8 cellular contexts compared by ENCODE assay signal in the genomic region with DNA sequence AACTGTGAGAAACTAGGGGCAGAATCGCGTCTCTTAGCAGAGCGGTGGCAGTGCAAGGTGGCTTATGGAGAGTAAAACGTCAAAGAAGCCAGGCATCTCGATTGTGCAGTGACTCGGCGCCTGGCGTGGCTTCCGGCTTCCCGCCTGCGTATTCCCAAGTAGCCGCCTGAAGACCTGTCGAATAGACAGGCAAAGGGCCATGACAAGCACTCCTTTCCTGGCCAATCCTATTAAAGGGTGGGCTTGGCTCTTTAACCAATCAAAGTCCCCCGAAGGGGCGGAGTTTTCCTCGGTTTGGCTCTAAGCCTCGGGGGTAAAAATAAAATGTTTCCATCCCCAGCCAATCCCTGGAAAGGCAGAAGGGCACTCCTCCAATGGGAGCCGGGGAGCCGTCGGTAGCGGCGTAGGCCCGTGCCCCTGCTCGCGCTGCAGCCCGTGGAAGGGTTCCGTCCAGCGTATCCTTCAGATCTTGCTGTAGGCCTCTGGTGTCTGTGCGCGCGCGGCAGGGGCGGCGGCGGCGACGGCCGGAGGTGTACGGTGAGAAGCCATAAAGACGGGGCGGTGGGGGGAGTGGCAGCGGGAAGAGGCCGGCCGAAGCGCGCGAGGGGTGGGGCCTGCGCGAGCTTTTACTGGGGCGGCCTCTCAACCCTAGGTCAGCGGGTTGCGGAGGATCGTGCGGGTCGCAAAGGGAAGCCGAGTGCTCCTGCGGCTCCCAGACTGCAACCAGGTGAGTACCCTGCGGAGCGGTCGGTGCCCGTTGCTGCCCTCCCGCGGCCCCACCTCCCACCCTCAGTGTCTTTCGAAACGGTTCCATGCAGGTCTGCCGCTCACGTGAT. TPM values are rescaled to one million over a fixed set of nuclear protein-coding genes. Genes with fewer than 3 reads are reported as not detected.
DNase-seq lines count a peak whose midpoint lies in the region; ATAC-seq and TF ChIP-seq lines count a peak whose summit lies in the region.

KANTR (plus strand) TSS at position 395 of the 836 bp plus-strand sequence. CDS start 30,131 bp downstream, outside the sequence.

- no peaks in the 10 kb centered on the region for H3K9me3 ChIP-seq in stomach

- no peaks in the 10 kb centered on the region for H3K9me3 Mint-ChIP-seq in natural killer cell treated with Interleukin-12 subunit alpha and Interleukin-12 subunit beta and Interleukin-15 and Interleukin-18, amount 100 ng/mL, for 72 hours

- DNase-seq in EL (peak; percentile 93), H4 (ENCODE audit: low spot score) (peak; percentile 95), LoVo (ENCODE audit: low spot score) (peak; percentile 89), fibroblast of the aortic adventitia (ENCODE audit: low read depth) (peak; percentile 94), stomach (peak; percentile 84)
- DNase-seq in activated effector memory CD4-positive, alpha-beta T cell treated with anti-CD3 and anti-CD28 coated beads, Interleukin-2, amount 50 U/mL, for 16 hours = peak; percentile 91
- peak; percentile 86 for DNase-seq in natural killer cell treated with Interleukin-12 subunit alpha and Interleukin-12 subunit beta and Interleukin-15 and Interleukin-18, amount 100 ng/mL, for 72 hours (ENCODE audit: low spot score)

- intact Hi-C loops in stomach (cut with DNase I; ENCODE audit: low total_unique reads) = no loop called here

- no peaks in the 10 kb centered on the region for H3K27me3 ChIP-seq in stomach

- peak within 1 kb of the TSS; percentile 61 to 63 for H3K27ac Mint-ChIP-seq in natural killer cell treated with Interleukin-12 subunit alpha and Interleukin-12 subunit beta and Interleukin-15 and Interleukin-18, amount 100 ng/mL, for 72 hours

- H3K4me3 Mint-ChIP-seq in natural killer cell treated with Interleukin-12 subunit alpha and Interleukin-12 subunit beta and Interleukin-15 and Interleukin-18, amount 100 ng/mL, for 72 hours = peak within 1 kb of the TSS; percentile 86

- ATAC-seq in natural killer cell treated with Interleukin-12 subunit alpha and Interleukin-12 subunit beta and Interleukin-15 and Interleukin-18, amount 100 ng/mL, for 72 hours = peak; percentile 92

- WGBS in stomach, 5 donors = 1 to 59% (median 10%) methylated on average over 19 to 67 of the region's 67 CpGs

- TF ChIP-seq POLR2A in Raji (IDR thresholded peaks at IDR 0.05; ENCODE audit: insufficient read depth, low read depth, low read length) (peak; percentile 65; the same call in 1 of the 2 replicates), stomach (IDR thresholded peaks at IDR 0.05) (peak in 1 of 4 donors; percentile 34)

- H3K36me3 Mint-ChIP-seq in natural killer cell treated with Interleukin-12 subunit alpha and Interleukin-12 subunit beta and Interleukin-15 and Interleukin-18, amount 100 ng/mL, for 72 hours = no peaks in the 10 kb centered on the region

- TF ChIP-seq CTCF in fibroblast of the aortic adventitia (IDR thresholded peaks at IDR 0.05; ENCODE audit: insufficient read depth, low read length) = no peak
- no peak for TF ChIP-seq CTCF in stomach (IDR thresholded peaks at IDR 0.05)

- peak within 1 kb of the TSS; percentile 91 to 94 (median 91) for H3K27ac ChIP-seq in stomach

- H3K4me1 Mint-ChIP-seq in natural killer cell treated with Interleukin-12 subunit alpha and Interleukin-12 subunit beta and Interleukin-15 and Interleukin-18, amount 100 ng/mL, for 72 hours (ENCODE audit: low read depth in 2 of 2) = peaks cover 6 to 16% of the 10 kb centered on the region in 2 donors

- peaks cover 0 to 11% of the 10 kb centered on the region in 2 donors for H3K27me3 Mint-ChIP-seq in natural killer cell treated with Interleukin-12 subunit alpha and Interleukin-12 subunit beta and Interleukin-15 and Interleukin-18, amount 100 ng/mL, for 72 hours

- peaks cover 0 to 5% (median 5%) of the 10 kb centered on the region in 4 donors for H3K36me3 ChIP-seq in stomach

- H3K4me3 ChIP-seq in fibroblast of the aortic adventitia (ENCODE audit: low read depth, low read length) (peak within 1 kb of the TSS; percentile 77), stomach (peak within 1 kb of the TSS; percentile 58 to 68 (median 63))

- H3K4me1 ChIP-seq in stomach = peaks cover 0 to 9% (median 6%) of the 10 kb centered on the region in 4 donors

- no peak for TF ChIP-seq EP300 in stomach (IDR thresholded peaks at IDR 0.05)

RNA-seq across cellular contexts. Expression of gene KANTR, which starts in this region (rescaled TPM):
- 2.4 and 2.7 TPM in 2 replicates for total RNA-seq in H4 (2014; rRNA removed; shearing (Covaris generic))
- 4.4 and 7.2 TPM in 2 replicates for total RNA-seq in fibroblast of the aortic adventitia (ENCODE audit: low replicate concordance)
- total RNA-seq in natural killer cell treated with Interleukin-12 subunit alpha and Interleukin-12 subunit beta and Interleukin-15 and Interleukin-18, amount 100 ng/mL, for 72 hours = 10 to 100 TPM in 1 of 2 donors, 1 to 10 TPM in 1; 5.7 to 17.6 TPM
- 10 to 100 TPM in 4 of 5 donors, 1 to 10 TPM in 1; 6.7 to 35.6 (median 18.7) TPM for total RNA-seq in stomach
- 1 to 10 TPM; 1.1 to 6.2 (median 1.6) TPM for polyA plus RNA-seq in stomach

Comparison
In these comparisons a context has a peak if more than half of its experiments do, and no peak if none do; other contexts are left out.
1. Peak in every context shown above with its lines: DNase-seq, ATAC-seq, H3K4me3 ChIP-seq and H3K27ac ChIP-seq.